ENCODE assay signal across 22 cellular contexts in the genomic region with DNA sequence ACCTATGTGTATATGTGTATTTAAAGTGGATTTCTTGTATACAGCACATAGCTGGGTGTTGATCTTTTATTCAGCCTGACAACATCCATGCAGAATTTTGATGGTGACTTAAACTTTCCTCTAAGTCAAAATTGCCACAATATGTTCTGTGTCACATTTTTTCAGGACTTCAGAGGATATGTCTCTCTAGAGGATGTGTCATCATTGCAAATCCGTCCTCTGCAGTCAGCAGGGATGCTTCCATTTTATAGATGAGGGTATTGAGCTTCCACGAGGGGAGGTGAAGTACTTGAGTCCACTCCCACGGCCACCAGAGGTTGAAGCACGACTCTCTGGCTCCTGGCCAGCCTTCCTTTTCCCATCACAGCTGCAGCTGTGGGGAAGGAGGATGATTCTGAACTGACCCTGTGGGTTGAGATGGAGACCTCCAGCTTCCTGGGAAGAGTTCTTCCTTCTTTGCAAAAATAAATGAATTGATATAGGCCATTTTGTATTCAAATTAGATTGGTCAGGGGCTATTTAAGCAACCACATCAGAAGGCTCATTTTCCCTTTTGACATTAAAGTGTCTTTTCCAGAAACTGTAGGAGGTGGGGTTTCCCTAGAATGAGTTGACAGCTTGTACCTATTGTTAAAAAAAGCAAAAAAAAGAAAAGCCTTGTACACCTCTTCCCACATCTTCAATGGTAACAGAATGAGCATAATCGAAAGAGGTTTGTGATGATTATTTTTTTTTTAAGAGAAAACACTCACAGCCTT. TPM values are rescaled to one million over a fixed set of nuclear protein-coding genes. Genes with fewer than 3 reads are reported as not detected.
DNase-seq lines count a peak whose midpoint lies in the region; ATAC-seq and TF ChIP-seq lines count a peak whose summit lies in the region.
"Had no signal": no experiment of that assay in that cellular context is flagged by ENCODE, and none has a peak within 500 bp of the region (broad histone marks: within the 10 kb centered on the region; RNA-seq: fewer than 3 reads in every experiment).

No MANE protein-coding gene starts in this region.

- POLR2A ChIA-PET in activated CD4-positive, alpha-beta T cell treated with anti-CD3 and anti-CD28 coated beads, Interleukin-2, amount 10 ng/mL, durations not matched to agents 7 days and 5 days (lab: Charles Lee) = no interaction called here
- POLR2A ChIA-PET in CD4-positive, alpha-beta T cell (lab: Charles Lee) = interaction anchor here (0.7 kb wide), 1 partner anchor 117 kb away, joined by 3 read pairs; no protein-coding TSS in a partner anchor

- H3K27ac ChIP-seq in vagina = no peak overlapping the region
- no peak overlapping the region for H3K27ac ChIP-seq in CD4-positive, alpha-beta T cell (ENCODE audit: low read depth, low read length)
- H3K27ac ChIP-seq: A549, adrenal gland, BLaER1, dorsolateral prefrontal cortex, ovary had no signal

- H3K4me1 ChIP-seq in vagina = no peaks in the 10 kb centered on the region
- H3K4me1 ChIP-seq: A549, adrenal gland had no signal

- peak overlapping the region; percentile 96 for H3K27ac Mint-ChIP-seq in activated CD4-positive, alpha-beta T cell treated with anti-CD3 and anti-CD28 coated beads, Interleukin-2, amount 10 ng/mL, durations not matched to agents 24 days and 14 days
- no peak overlapping the region for H3K27ac Mint-ChIP-seq in activated CD4-positive, alpha-beta T cell treated with anti-CD3 and anti-CD28 coated beads, Interleukin-2, amount 10 ng/mL, durations not matched to agents 7 days and 5 days
- H3K27ac Mint-ChIP-seq in CD4-positive, alpha-beta T cell = no peak overlapping the region
- H3K27ac Mint-ChIP-seq: IgD-negative memory B cell; naive thymus-derived CD4-positive, alpha-beta T cell had no signal

- peaks cover 28% of the 10 kb centered on the region for H3K4me1 Mint-ChIP-seq in activated CD4-positive, alpha-beta T cell treated with anti-CD3 and anti-CD28 coated beads, Interleukin-2, amount 10 ng/mL, durations not matched to agents 24 days and 14 days
- H3K4me1 Mint-ChIP-seq in activated CD4-positive, alpha-beta T cell treated with anti-CD3 and anti-CD28 coated beads, Interleukin-2, amount 10 ng/mL, durations not matched to agents 7 days and 5 days = peaks cover 13% of the 10 kb centered on the region
- peaks cover 20% of the 10 kb centered on the region for H3K4me1 Mint-ChIP-seq in CD4-positive, alpha-beta T cell (ENCODE audit: low read depth)

- no peak for DNase-seq in activated CD4-positive, alpha-beta T cell treated with anti-CD3 and anti-CD28 coated beads, Interleukin-2, amount 10 ng/mL, durations not matched to agents 24 days and 14 days
- no peak for DNase-seq in activated CD4-positive, alpha-beta T cell treated with anti-CD3 and anti-CD28 coated beads, Interleukin-2, amount 10 ng/mL, durations not matched to agents 7 days and 5 days
- DNase-seq in stimulated activated CD4-positive, alpha-beta T cell treated with anti-CD3 and anti-CD28 coated beads, Interleukin-15, amount 100 ng/mL, for 24 hours = peak; percentile 31
- DNase-seq in stimulated activated CD4-positive, alpha-beta T cell treated with anti-CD3 and anti-CD28 coated beads, Interleukin-12 subunit alpha, Interleukin-12 subunit beta, amount 100 ng/mL, for 4 hours = no peak
- DNase-seq in mesenteric fat pad (ENCODE audit: low spot score) (peak; percentile 26), vagina (ENCODE audit: extremely low spot score in 2 of 2) (peak; percentile 40 to 46)
- DNase-seq in CD4-positive, alpha-beta T cell = no peak
- no peak for DNase-seq in stimulated activated CD8-positive, alpha-beta memory T cell treated with anti-CD3 and anti-CD28 coated beads, Interleukin-4, amount 100 ng/mL, for 48 hours
- DNase-seq: dorsolateral prefrontal cortex, erythroblast, mesenchymal stem cell, MG63, ovary, Right ventricle myocardium superior, SW 1271 had no signal

- no peaks in the 10 kb centered on the region for H3K36me3 ChIP-seq in vagina
- H3K36me3 ChIP-seq: adrenal gland, BLaER1, MG63, ovary had no signal

- ATAC-seq in CD4-positive, alpha-beta T cell (ENCODE audit: poor library complexity) = no peak
- ATAC-seq: A549; naive thymus-derived CD4-positive, alpha-beta T cell had no signal

- no peak overlapping the region for H3K4me3 ChIP-seq in vagina
- H3K4me3 ChIP-seq: A549, adrenal gland, BLaER1, dorsolateral prefrontal cortex, MG63, ovary had no signal

- intact Hi-C loops in activated CD4-positive, alpha-beta T cell treated with anti-CD3 and anti-CD28 coated beads, Interleukin-2, amount 10 ng/mL, durations not matched to agents 24 days and 14 days (cut with micrococcal nuclease) = loop anchor here (1.0 to 5.0 kb wide), 8 partner anchors 25 to 308 kb away; no protein-coding TSS in a partner anchor
- intact Hi-C loops in vagina (cut with DNase I) = no loop called here
- intact Hi-C loops in CD4-positive, alpha-beta T cell (cut with DNase I, micrococcal nuclease) = no loop called here

- no peak for TF ChIP-seq CTCF in vagina (IDR thresholded peaks at IDR 0.05)
- TF ChIP-seq CTCF in CD4-positive, alpha-beta T cell (IDR thresholded peaks at IDR 0.05) = no peak

- H3K27me3 ChIP-seq in vagina = no peaks in the 10 kb centered on the region
- no peaks in the 10 kb centered on the region for H3K27me3 ChIP-seq in CD4-positive, alpha-beta T cell (ENCODE audit: control insufficient read depth, insufficient read depth, low read length)
- H3K27me3 ChIP-seq: adrenal gland, BLaER1, dorsolateral prefrontal cortex, MG63, ovary had no signal

- CTCF ChIA-PET in activated CD4-positive, alpha-beta T cell treated with anti-CD3 and anti-CD28 coated beads, Interleukin-2, amount 10 ng/mL, durations not matched to agents 7 days and 5 days (lab: Charles Lee) = interaction anchor here (0.7 kb wide), 1 partner anchor 205 kb away, joined by 3 read pairs; no protein-coding TSS in a partner anchor
- CTCF ChIA-PET in CD4-positive, alpha-beta T cell (lab: Charles Lee) = no interaction called here

- peaks cover 11% of the 10 kb centered on the region for H3K9me3 Mint-ChIP-seq in activated CD4-positive, alpha-beta T cell treated with anti-CD3 and anti-CD28 coated beads, Interleukin-2, amount 10 ng/mL, durations not matched to agents 24 days and 14 days
- peaks cover 3% of the 10 kb centered on the region for H3K9me3 Mint-ChIP-seq in activated CD4-positive, alpha-beta T cell treated with anti-CD3 and anti-CD28 coated beads, Interleukin-2, amount 10 ng/mL, durations not matched to agents 7 days and 5 days
- peaks cover 3% of the 10 kb centered on the region for H3K9me3 Mint-ChIP-seq in CD4-positive, alpha-beta T cell
- H3K9me3 Mint-ChIP-seq: IgD-negative memory B cell had no signal

- H3K36me3 Mint-ChIP-seq in activated CD4-positive, alpha-beta T cell treated with anti-CD3 and anti-CD28 coated beads, Interleukin-2, amount 10 ng/mL, durations not matched to agents 24 days and 14 days (ENCODE audit: low read depth) = no peaks in the 10 kb centered on the region
- peaks cover 1% of the 10 kb centered on the region for H3K36me3 Mint-ChIP-seq in activated CD4-positive, alpha-beta T cell treated with anti-CD3 and anti-CD28 coated beads, Interleukin-2, amount 10 ng/mL, durations not matched to agents 7 days and 5 days (ENCODE audit: low read depth)
- no peaks in the 10 kb centered on the region for H3K36me3 Mint-ChIP-seq in CD4-positive, alpha-beta T cell (ENCODE audit: low read depth)
- H3K36me3 Mint-ChIP-seq: IgD-negative memory B cell had no signal

- H3K27me3 Mint-ChIP-seq in activated CD4-positive, alpha-beta T cell treated with anti-CD3 and anti-CD28 coated beads, Interleukin-2, amount 10 ng/mL, durations not matched to agents 24 days and 14 days = peaks cover 10% of the 10 kb centered on the region
- peaks cover 5% of the 10 kb centered on the region for H3K27me3 Mint-ChIP-seq in activated CD4-positive, alpha-beta T cell treated with anti-CD3 and anti-CD28 coated beads, Interleukin-2, amount 10 ng/mL, durations not matched to agents 7 days and 5 days
- H3K27me3 Mint-ChIP-seq in CD4-positive, alpha-beta T cell = no peaks in the 10 kb centered on the region

- no peaks in the 10 kb centered on the region for H3K9me3 ChIP-seq in vagina
- no peaks in the 10 kb centered on the region for H3K9me3 ChIP-seq in CD4-positive, alpha-beta T cell (ENCODE audit: control insufficient read depth, low read length)
- H3K9me3 ChIP-seq: A549, adrenal gland, BLaER1, ovary had no signal

- H3K4me3 Mint-ChIP-seq in activated CD4-positive, alpha-beta T cell treated with anti-CD3 and anti-CD28 coated beads, Interleukin-2, amount 10 ng/mL, durations not matched to agents 24 days and 14 days = peak overlapping the region; percentile 65
- H3K4me3 Mint-ChIP-seq in activated CD4-positive, alpha-beta T cell treated with anti-CD3 and anti-CD28 coated beads, Interleukin-2, amount 10 ng/mL, durations not matched to agents 7 days and 5 days = no peak overlapping the region
- H3K4me3 Mint-ChIP-seq in CD4-positive, alpha-beta T cell = no peak overlapping the region
- H3K4me3 Mint-ChIP-seq: IgD-negative memory B cell; naive thymus-derived CD4-positive, alpha-beta T cell had no signal

- TF ChIP-seq POLR2A in vagina (IDR thresholded peaks at IDR 0.05) = no peak

RNA-seq across cellular contexts. Expression of gene MYEOV, which starts 55.2 kb away (rescaled TPM):
- 0.21 and 0.83 TPM in 2 replicates for total RNA-seq in activated CD4-positive, alpha-beta T cell treated with anti-CD3 and anti-CD28 coated beads, Interleukin-2, amount 10 ng/mL, durations not matched to agents 24 days and 14 days
- total RNA-seq in activated CD4-positive, alpha-beta T cell treated with anti-CD3 and anti-CD28 coated beads, Interleukin-2, amount 10 ng/mL, durations not matched to agents 7 days and 5 days = not detected
- 31.4 TPM for total RNA-seq in mesenteric fat pad
- total RNA-seq in vagina = 13.3 TPM
- not detected for total RNA-seq in CD4-positive, alpha-beta T cell
- total RNA-seq: frontal cortex, Right ventricle myocardium superior, temporal lobe had no signal

Comparison
In these comparisons a context has a peak if more than half of its experiments do, and no peak if none do; other contexts are left out.
1. DNase-seq: peak in stimulated activated CD4-positive, alpha-beta T cell treated with anti-CD3 and anti-CD28 coated beads, Interleukin-15, amount 100 ng/mL, for 24 hours (single experiment), mesenteric fat pad (single experiment) and vagina (2 of 2); none in activated CD4-positive, alpha-beta T cell treated with anti-CD3 and anti-CD28 coated beads, Interleukin-2, amount 10 ng/mL, durations not matched to agents 24 days and 14 days (single experiment), activated CD4-positive, alpha-beta T cell treated with anti-CD3 and anti-CD28 coated beads, Interleukin-2, amount 10 ng/mL, durations not matched to agents 7 days and 5 days (single experiment), stimulated activated CD4-positive, alpha-beta T cell treated with anti-CD3 and anti-CD28 coated beads, Interleukin-12 subunit alpha, Interleukin-12 subunit beta, amount 100 ng/mL, for 4 hours (single experiment), CD4-positive, alpha-beta T cell (0 of 10) and stimulated activated CD8-positive, alpha-beta memory T cell treated with anti-CD3 and anti-CD28 coated beads, Interleukin-4, amount 100 ng/mL, for 48 hours (single experiment).